ENCODE assay signal across 16 cellular contexts in the genomic region with DNA sequence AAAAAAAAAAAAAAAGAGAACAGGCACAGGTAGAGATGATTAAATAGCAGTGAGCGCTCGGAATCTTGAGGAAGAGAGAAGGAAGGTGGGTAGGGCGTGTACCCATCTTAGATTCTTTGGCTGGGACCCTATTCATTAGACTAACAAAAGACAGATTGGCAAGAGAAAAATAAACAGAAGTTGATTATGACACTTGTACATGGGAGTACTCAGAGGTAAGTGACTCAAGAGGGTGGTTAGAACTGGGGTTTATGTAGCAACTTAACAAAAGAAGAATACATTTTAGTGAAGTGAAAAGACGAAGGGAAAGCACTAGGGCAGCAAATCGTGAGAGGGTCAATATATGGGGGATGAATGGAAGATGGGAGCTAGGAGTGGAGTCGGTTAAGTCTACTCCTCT. TPM values are rescaled to one million over a fixed set of nuclear protein-coding genes. Genes with fewer than 3 reads are reported as not detected.
A peak's percentile ranks its signal among the peaks of the same experiment; 100 is the strongest.
DNase-seq lines count a peak whose midpoint lies in the region; ATAC-seq and TF ChIP-seq lines count a peak whose summit lies in the region.
"Had no signal": no experiment of that assay in that cellular context is flagged by ENCODE, and none has a peak within 500 bp of the region (broad histone marks: within the 10 kb centered on the region; RNA-seq: fewer than 3 reads in every experiment).

No MANE protein-coding gene starts in this region.

- peak; percentile 54 for ATAC-seq in left lung
- ATAC-seq in activated naive CD4-positive, alpha-beta T cell treated with anti-CD3 and anti-CD28 coated beads, Interleukin-2, amount 50 U/mL, for 72 hours: no peak
- ATAC-seq: CD8-positive, alpha-beta T cell had no signal

- no peaks in the 10 kb centered on the region for H3K36me3 ChIP-seq in left lung
- no peaks in the 10 kb centered on the region for H3K36me3 ChIP-seq in CD4-positive, alpha-beta memory T cell (ENCODE audit: insufficient read depth, low read length)
- H3K36me3 ChIP-seq: SJCRH30 had no signal

- no peak overlapping the region for H3K4me3 Mint-ChIP-seq in CD4-positive, alpha-beta memory T cell
- H3K4me3 Mint-ChIP-seq: CD8-positive, alpha-beta T cell had no signal

- H3K36me3 Mint-ChIP-seq in activated naive CD4-positive, alpha-beta T cell treated with anti-CD3 and anti-CD28 coated beads, Interleukin-2, amount 50 U/mL, for 72 hours: no peaks in the 10 kb centered on the region
- H3K36me3 Mint-ChIP-seq in CD4-positive, alpha-beta memory T cell: no peaks in the 10 kb centered on the region
- H3K36me3 Mint-ChIP-seq: CD8-positive, alpha-beta T cell had no signal

- peaks cover 0 to 30% of the 10 kb centered on the region in 2 donors for H3K27me3 ChIP-seq in left lung
- H3K27me3 ChIP-seq in CD4-positive, alpha-beta memory T cell (ENCODE audit: insufficient read depth, low read length): no peaks in the 10 kb centered on the region

- POLR2A ChIA-PET in CD4-positive, alpha-beta memory T cell (lab: Charles Lee; ENCODE audit: partially characterized antibody): no interaction called here

- H3K4me1 ChIP-seq in left lung: no peaks in the 10 kb centered on the region
- H3K4me1 ChIP-seq in CD4-positive, alpha-beta memory T cell (ENCODE audit: insufficient read depth, low read length): no peaks in the 10 kb centered on the region
- H3K4me1 ChIP-seq: SJCRH30 had no signal

- TF ChIP-seq CTCF in NB4 (IDR thresholded peaks at IDR 0.05; ENCODE audit: low read depth, low read length) (no peak), left lung (IDR thresholded peaks at IDR 0.05) (no peak)

- H3K27ac ChIP-seq in left lung: no peak overlapping the region
- H3K27ac ChIP-seq in CD4-positive, alpha-beta memory T cell (ENCODE audit: low read depth, low read length): no peak overlapping the region
- H3K27ac ChIP-seq: SJCRH30 had no signal

- peak; percentile 61 for DNase-seq in DMS79 (lab: John Stamatoyannopoulos, UW)
- DNase-seq in NB4 (ENCODE audit: low read depth): peak; percentile 50
- DNase-seq in SIG-M5 (lab: John Stamatoyannopoulos, UW): peak; percentile 23
- no peak for DNase-seq in left lung
- no peak for DNase-seq in HUDEP-2 (lab: John Stamatoyannopoulos, UW; ENCODE audit: unreplicated experiment in 76 of 76)
- no peak for DNase-seq in activated naive CD4-positive, alpha-beta T cell treated with anti-CD3 and anti-CD28 coated beads, Interleukin-2, amount 50 U/mL, for 72 hours (ENCODE audit: low spot score in 2 of 2)
- DNase-seq in activated CD4-positive, alpha-beta T cell treated with anti-CD3 and anti-CD28 coated beads, Interleukin-2, amount 50 U/mL, for 48 hours: no peak
- no peak for DNase-seq in CD4-positive, alpha-beta memory T cell
- DNase-seq: CD8-positive, alpha-beta T cell; KG1; NCI-H1092; NCI-H1436 treated with DMSO at 0.1 percent for 48 hours; NCI-H2029 treated with DMSO at 0.1 percent for 48 hours; NCI-H446 treated with DMSO at 0.1 percent for 48 hours; RPMI8226; SJCRH30 had no signal

- H3K4me1 Mint-ChIP-seq in CD4-positive, alpha-beta memory T cell: no peaks in the 10 kb centered on the region

- no peak for TF ChIP-seq POLR2A in NB4 (IDR thresholded peaks at IDR 0.05; ENCODE audit: extremely low read depth, insufficient read length)

- intact Hi-C loops in left lung (cut with DNase I): no loop called here
- intact Hi-C loops in CD4-positive, alpha-beta memory T cell (cut with micrococcal nuclease): no loop called here

- H3K9me3 ChIP-seq in left lung: no peaks in the 10 kb centered on the region
- H3K9me3 ChIP-seq in CD4-positive, alpha-beta memory T cell (ENCODE audit: control insufficient read depth in 1 of 2, low read length in 2 of 2): no peaks in the 10 kb centered on the region
- H3K9me3 ChIP-seq: SJCRH30 had no signal

- CTCF ChIA-PET in CD4-positive, alpha-beta memory T cell (lab: Charles Lee; ENCODE audit: partially characterized antibody): interaction anchor here (0.6 kb wide), 1 partner anchor 9 kb away, joined by 3 read pairs; no protein-coding TSS in a partner anchor

- no peaks in the 10 kb centered on the region for H3K9me3 Mint-ChIP-seq in activated naive CD4-positive, alpha-beta T cell treated with anti-CD3 and anti-CD28 coated beads, Interleukin-2, amount 50 U/mL, for 72 hours
- peaks cover 0 to 3% (median 0%) of the 10 kb centered on the region in 8 donors for H3K9me3 Mint-ChIP-seq in CD4-positive, alpha-beta memory T cell
- H3K9me3 Mint-ChIP-seq: CD8-positive, alpha-beta T cell had no signal

- H3K4me3 ChIP-seq in NB4 (ENCODE audit: low read depth, low read length): no peak overlapping the region
- H3K4me3 ChIP-seq in left lung: no peak overlapping the region
- no peak overlapping the region for H3K4me3 ChIP-seq in CD4-positive, alpha-beta memory T cell (ENCODE audit: low read length in 2 of 2)
- H3K4me3 ChIP-seq: SJCRH30 had no signal

- H3K27me3 Mint-ChIP-seq in CD4-positive, alpha-beta memory T cell: peaks cover 0 to 1% of the 10 kb centered on the region in 2 donors

- no peak overlapping the region for H3K27ac Mint-ChIP-seq in activated naive CD4-positive, alpha-beta T cell treated with anti-CD3 and anti-CD28 coated beads, Interleukin-2, amount 50 U/mL, for 72 hours
- peak overlapping the region in 1 of 7 donors; percentile 81 for H3K27ac Mint-ChIP-seq in CD4-positive, alpha-beta memory T cell
- H3K27ac Mint-ChIP-seq: CD8-positive, alpha-beta T cell had no signal

RNA-seq across cellular contexts. Expression of gene RCC2, which starts 25.7 kb away (rescaled TPM):
- total RNA-seq in left lung: 10 to 100 TPM; 56.8 to 60.7 TPM
- total RNA-seq in activated naive CD4-positive, alpha-beta T cell treated with anti-CD3 and anti-CD28 coated beads, Interleukin-2, amount 50 U/mL, for 72 hours: 100 to 1,000 TPM; 113 to 132 TPM
- 10 to 100 TPM; 38.5 to 41.2 TPM for total RNA-seq in CD4-positive, alpha-beta memory T cell
- polyA plus RNA-seq in CD4-positive, alpha-beta memory T cell: 10 to 100 TPM in 1 of 2 donors, 1 to 10 TPM in 1; 6.7 to 18.3 TPM

Comparison
In these comparisons a context has a peak if more than half of its experiments do, and no peak if none do; other contexts are left out.
1. DNase-seq: peak in DMS79 (single experiment), NB4 (single experiment) and SIG-M5 (single experiment); none in left lung (0 of 2), HUDEP-2 (0 of 76), activated naive CD4-positive, alpha-beta T cell treated with anti-CD3 and anti-CD28 coated beads, Interleukin-2, amount 50 U/mL, for 72 hours (0 of 2), activated CD4-positive, alpha-beta T cell treated with anti-CD3 and anti-CD28 coated beads, Interleukin-2, amount 50 U/mL, for 48 hours (0 of 2) and CD4-positive, alpha-beta memory T cell (0 of 5).